In the genomic region with DNA sequence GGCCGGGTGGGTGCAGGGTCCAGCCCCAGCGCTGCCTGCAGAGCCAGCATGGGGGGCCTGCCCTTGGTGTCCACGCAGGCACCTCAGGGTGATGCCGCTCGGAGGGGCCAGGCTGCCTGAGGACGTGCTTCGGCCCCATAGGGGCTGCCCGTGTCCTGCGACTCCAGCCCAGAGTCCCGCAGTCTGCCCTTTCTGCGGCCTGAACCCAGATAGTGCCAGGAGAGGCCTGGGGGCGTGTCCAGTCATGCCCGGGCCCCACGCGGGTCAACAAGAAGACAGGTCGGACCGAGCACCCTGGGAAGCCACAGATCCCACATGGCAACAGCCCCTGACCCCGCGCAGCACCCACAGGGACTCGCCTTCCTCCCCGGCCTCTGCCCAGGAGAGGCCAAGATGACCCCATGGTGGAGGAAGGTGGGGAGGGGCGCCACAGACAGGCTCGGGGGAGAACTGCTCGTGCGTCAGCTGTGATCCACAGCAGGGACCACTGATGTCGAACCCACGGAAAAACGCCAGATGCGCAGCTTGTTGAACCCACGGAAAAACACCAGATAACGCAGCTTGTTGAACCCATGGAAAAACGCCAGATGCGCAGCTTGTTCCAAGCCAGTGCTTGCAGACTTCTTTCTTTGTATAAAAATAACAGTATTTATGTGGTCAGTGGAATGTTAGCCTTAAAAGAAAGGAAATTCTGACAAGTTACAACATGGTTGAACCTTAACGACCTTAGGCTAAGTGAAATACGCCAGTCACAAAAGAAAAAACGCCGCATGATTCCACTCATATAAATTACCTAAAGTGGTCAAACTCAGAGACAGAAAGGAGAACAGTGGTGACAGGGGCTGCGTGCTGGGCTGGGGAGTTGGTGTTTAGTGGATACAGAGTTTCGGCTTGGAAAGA, we compare ENCODE assay signal across 14 cellular contexts. TPM values are rescaled to one million over a fixed set of nuclear protein-coding genes. Genes with fewer than 3 reads are reported as not detected.
A peak's percentile ranks its signal among the peaks of the same experiment; 100 is the strongest.
DNase-seq lines count a peak whose midpoint lies in the region; TF ChIP-seq lines count a peak whose summit lies in the region.
"Had no signal": no experiment of that assay in that cellular context is flagged by ENCODE, and none has a peak within 500 bp of the region (broad histone marks: within the 10 kb centered on the region; RNA-seq: fewer than 3 reads in every experiment).

No MANE protein-coding gene starts in this region.

- peaks cover 91% of the 10 kb centered on the region for H4K20me1 ChIP-seq in neural progenitor cell (ENCODE audit: low read depth)

- no peaks in the 10 kb centered on the region for H3K9me3 Mint-ChIP-seq in neural progenitor cell

- DNase-seq in esophagus muscularis mucosa (ENCODE audit: extremely low spot score), result no peak
- no peak for DNase-seq in neural progenitor cell (ENCODE audit: low spot score)
- DNase-seq in activated CD4-positive, alpha-beta T cell treated with anti-CD3 and anti-CD28 coated beads, Interleukin-2, amount 50 U/mL, for 1 hour, result no peak
- no peak for DNase-seq in thyroid gland
- no peak for DNase-seq in LoVo (ENCODE audit: low spot score)
- DNase-seq: activated effector memory CD4-positive, alpha-beta T cell treated with Interleukin-2 at 50 U/mL for 16 hours; NCI-H2171; NCI-H774; pancreas; stimulated activated naive CD8-positive, alpha-beta T cell treated with anti-CD3 and anti-CD28 coated beads, Interleukin-15, Interleukin-2, amounts not matched to agents 100 U/mL and 50 U/mL, for 24 hours had no signal

- peaks cover 62% of the 10 kb centered on the region for H3K4me1 Mint-ChIP-seq in neural progenitor cell

- H3K27me3 ChIP-seq in esophagus muscularis mucosa (no peaks in the 10 kb centered on the region), neural progenitor cell (peaks cover 8% of the 10 kb centered on the region), thymus (ENCODE audit: control insufficient read depth, insufficient read depth) (no peaks in the 10 kb centered on the region), thyroid gland (no peaks in the 10 kb centered on the region)
- H3K27me3 ChIP-seq: pancreas had no signal

- no peak overlapping the region for H3K9ac ChIP-seq in neural progenitor cell
- H3K9ac ChIP-seq: KMS-11 had no signal

- H3K27ac Mint-ChIP-seq in neural progenitor cell, result no peak overlapping the region

- H3K27ac ChIP-seq in VCaP, result peak overlapping the region; percentile 80
- peak overlapping the region; percentile 3 to 61 (median 38) for H3K27ac ChIP-seq in esophagus muscularis mucosa (replicated peaks in 1 of 4)
- H3K27ac ChIP-seq in neural progenitor cell, result no peak overlapping the region
- H3K27ac ChIP-seq in thymus (ENCODE audit: low read depth), result peak overlapping the region; percentile 13
- no peak overlapping the region for H3K27ac ChIP-seq in thyroid gland
- H3K27ac ChIP-seq: HL-60, KMS-11, pancreas had no signal

- TF ChIP-seq POLR2A in esophagus muscularis mucosa (IDR thresholded peaks at IDR 0.05; ENCODE audit: low read depth), result no peak
- TF ChIP-seq POLR2A in thyroid gland (IDR thresholded peaks at IDR 0.05), result no peak

- no peak overlapping the region for H3K4me3 ChIP-seq in esophagus muscularis mucosa
- H3K4me3 ChIP-seq in neural progenitor cell, result no peak overlapping the region
- no peak overlapping the region for H3K4me3 ChIP-seq in thymus (ENCODE audit: low read length)
- no peak overlapping the region for H3K4me3 ChIP-seq in thyroid gland (replicated peaks in 1 of 3)
- H3K4me3 ChIP-seq: pancreas had no signal

- peaks cover 2% of the 10 kb centered on the region for H3K27me3 Mint-ChIP-seq in neural progenitor cell (ENCODE audit: insufficient read depth, low read depth)

- H3K36me3 Mint-ChIP-seq in neural progenitor cell, result peaks cover 5% of the 10 kb centered on the region

- peak overlapping the region; percentile 48 for H3K4me3 Mint-ChIP-seq in neural progenitor cell

- no peak for TF ChIP-seq EP300 in esophagus muscularis mucosa (IDR thresholded peaks at IDR 0.05)

- WGBS in esophagus muscularis mucosa, result 83% methylated on average over 22 of the region's 39 CpGs
- WGBS in thymus, result 96% methylated on average over 39 of the region's 39 CpGs
- WGBS in thyroid gland, 2 donors, result 87 to 92% methylated on average over 22 to 23 of the region's 39 CpGs

- intact Hi-C loops in esophagus muscularis mucosa (cut with DNase I) (no loop called here), thyroid gland (cut with DNase I) (no loop called here)

- H2AFZ ChIP-seq in neural progenitor cell (replicated peaks), result no peak overlapping the region

- no peaks in the 10 kb centered on the region for H3K9me3 ChIP-seq in esophagus muscularis mucosa
- H3K9me3 ChIP-seq in neural progenitor cell (ENCODE audit: low read depth), result no peaks in the 10 kb centered on the region
- H3K9me3 ChIP-seq in thymus (ENCODE audit: control insufficient read depth), result no peaks in the 10 kb centered on the region
- no peaks in the 10 kb centered on the region for H3K9me3 ChIP-seq in thyroid gland
- H3K9me3 ChIP-seq: pancreas had no signal

- H3K36me3 ChIP-seq in esophagus muscularis mucosa (peaks cover 0 to 7% (median 0%) of the 10 kb centered on the region in 4 donors), neural progenitor cell (no peaks in the 10 kb centered on the region), thymus (ENCODE audit: control insufficient read depth, insufficient read depth) (no peaks in the 10 kb centered on the region), thyroid gland (no peaks in the 10 kb centered on the region)
- H3K36me3 ChIP-seq: pancreas had no signal

- TF ChIP-seq CTCF in VCaP (conservative IDR thresholded peaks at IDR 0.05) (no peak), esophagus muscularis mucosa (IDR thresholded peaks at IDR 0.05) (no peak), neural progenitor cell (IDR thresholded peaks at IDR 0.05) (no peak), thyroid gland (IDR thresholded peaks at IDR 0.05) (no peak)

- H3K4me2 ChIP-seq in neural progenitor cell, result no peak overlapping the region
- H3K4me2 ChIP-seq: KMS-11 had no signal

- H3F3A ChIP-seq in neural progenitor cell (ENCODE audit: low read depth), result peaks cover 8% of the 10 kb centered on the region

- peaks cover 64 to 96% (median 91%) of the 10 kb centered on the region in 4 donors for H3K4me1 ChIP-seq in esophagus muscularis mucosa
- H3K4me1 ChIP-seq in neural progenitor cell, result peaks cover 31% of the 10 kb centered on the region
- no peaks in the 10 kb centered on the region for H3K4me1 ChIP-seq in thymus (ENCODE audit: control insufficient read depth, insufficient read depth, low read length)
- peaks cover 7 to 26% of the 10 kb centered on the region in 2 donors for H3K4me1 ChIP-seq in thyroid gland

- H3K79me2 ChIP-seq in neural progenitor cell (ENCODE audit: low read depth), result peaks cover 62% of the 10 kb centered on the region

RNA-seq across cellular contexts. Expression of gene CYFIP1, which starts 28.5 kb away (rescaled TPM):
- total RNA-seq in esophagus muscularis mucosa (100 to 1,000 TPM in 2 of 4 donors, 10 to 100 TPM in 2; 86.8 to 131 (median 105) TPM), neural progenitor cell (ENCODE audit: low replicate concordance) (94.6 and 112 TPM in 2 replicates), thyroid gland (100 to 1,000 TPM in 3 of 4 donors, 10 to 100 TPM in 1; 89.1 to 138 (median 131) TPM)
- 23.3 TPM for polyA plus RNA-seq in thymus

Comparison
In these comparisons a context has a peak if more than half of its experiments do, and no peak if none do; other contexts are left out.
1. H3K27ac ChIP-seq: peak in VCaP (single experiment), esophagus muscularis mucosa (4 of 4) and thymus (single experiment); none in neural progenitor cell (single experiment) and thyroid gland (0 of 3).